In genomic region chr17:19456016-19456927, GRCh38 we compare ENCODE assay signal across 19 cellular contexts.
"Had no signal": no experiment of that assay in that cellular context is flagged by ENCODE, and none has a peak within 500 bp of the region (broad histone marks: within the 10 kb centered on the region; RNA-seq: fewer than 3 reads in every experiment).

No MANE protein-coding gene starts in this region.

- H3K27ac ChIP-seq: body of pancreas, heart right ventricle, prostate gland had no signal

- H3K27ac Mint-ChIP-seq: activated B cell treated with CpG ODN at 0.5 μM for 24 hours; activated CD4-positive, alpha-beta memory T cell treated with anti-CD3 and anti-CD28 coated beads, Interleukin-2, amount 10 ng/mL, durations not matched to agents 7 days and 5 days; activated naive CD4-positive, alpha-beta T cell treated with anti-CD3 and anti-CD28 coated beads for 36 hours; activated T-cell treated with anti-CD3 and anti-CD28 coated beads, Interleukin-2, amount 50 U/mL, for 24 hours; activated T-helper 2 cell treated with anti-CD3 and anti-CD28 coated beads, Interferon-gamma antibody, Interleukin-2, Interleukin-4, amounts not matched to agents 10 μg/mL and 5 μg/mL and 100 μg/mL, durations not matched to agents 14 hours and 24 hours and 36 hours; natural killer cell treated with Interleukin-12 subunit alpha and Interleukin-12 subunit beta and Interleukin-15 and Interleukin-18, amount 100 ng/mL, for 72 hours had no signal

- FAIRE-seq: colon had no signal

- ATAC-seq: body of pancreas; esophagus mucosa; heart right ventricle; natural killer cell treated with Interleukin-12 subunit alpha and Interleukin-12 subunit beta and Interleukin-15 and Interleukin-18, amount 100 ng/mL, for 72 hours; right cardiac atrium; stimulated activated naive CD8-positive, alpha-beta T cell treated with anti-CD3 and anti-CD28 coated beads, Interleukin-15, Interleukin-2, amounts not matched to agents 100 U/mL and 50 U/mL, for 24 hours had no signal

- H3K27me3 Mint-ChIP-seq: activated T-cell treated with anti-CD3 and anti-CD28 coated beads, Interleukin-2, amount 50 U/mL, for 24 hours had no signal

- DNase-seq: activated B cell treated with CpG ODN at 0.5 μM for 24 hours; activated CD4-positive, alpha-beta memory T cell treated with anti-CD3 and anti-CD28 coated beads, Interleukin-2, amount 10 ng/mL, durations not matched to agents 7 days and 5 days; activated CD4-positive, alpha-beta T cell treated with anti-CD3 and anti-CD28 coated beads for 48 hours; activated naive CD4-positive, alpha-beta T cell treated with anti-CD3 and anti-CD28 coated beads for 36 hours; activated T-cell treated with anti-CD3 and anti-CD28 coated beads, Interleukin-2, amount 50 U/mL, for 24 hours; body of pancreas; caudate nucleus; heart right ventricle; nucleus accumbens; right cardiac atrium; stimulated activated CD4-positive, alpha-beta T cell treated with anti-CD3 and anti-CD28 coated beads, Interleukin-2, amount 100 ng/mL, for 24 hours; stimulated activated naive CD8-positive, alpha-beta T cell treated with anti-CD3 and anti-CD28 coated beads, Interleukin-15, Interleukin-2, amounts not matched to agents 100 U/mL and 50 U/mL, for 24 hours; substantia nigra had no signal

- H3K36me3 ChIP-seq: heart right ventricle, prostate gland, tibial nerve had no signal

- H3K4me1 ChIP-seq: body of pancreas, prostate gland had no signal

- H3K9me3 Mint-ChIP-seq: activated B cell treated with CpG ODN at 0.5 μM for 24 hours; activated CD4-positive, alpha-beta memory T cell treated with anti-CD3 and anti-CD28 coated beads, Interleukin-2, amount 10 ng/mL, durations not matched to agents 7 days and 5 days; activated naive CD4-positive, alpha-beta T cell treated with anti-CD3 and anti-CD28 coated beads for 36 hours; activated T-cell treated with anti-CD3 and anti-CD28 coated beads, Interleukin-2, amount 50 U/mL, for 24 hours; activated T-helper 2 cell treated with anti-CD3 and anti-CD28 coated beads, Interferon-gamma antibody, Interleukin-2, Interleukin-4, amounts not matched to agents 10 μg/mL and 5 μg/mL and 100 μg/mL, durations not matched to agents 14 hours and 24 hours and 36 hours; natural killer cell treated with Interleukin-12 subunit alpha and Interleukin-12 subunit beta and Interleukin-15 and Interleukin-18, amount 100 ng/mL, for 72 hours had no signal

- H3K36me3 Mint-ChIP-seq: natural killer cell treated with Interleukin-12 subunit alpha and Interleukin-12 subunit beta and Interleukin-15 and Interleukin-18, amount 100 ng/mL, for 72 hours had no signal

- H3K27me3 ChIP-seq: body of pancreas, tibial nerve had no signal

- H3K4me3 ChIP-seq: body of pancreas, heart right ventricle, prostate gland, tibial nerve had no signal

- H3K9me3 ChIP-seq: body of pancreas, heart right ventricle, prostate gland, tibial nerve had no signal

- H3K4me1 Mint-ChIP-seq: activated CD4-positive, alpha-beta memory T cell treated with anti-CD3 and anti-CD28 coated beads, Interleukin-2, amount 10 ng/mL, durations not matched to agents 7 days and 5 days had no signal

- H3K4me3 Mint-ChIP-seq: activated B cell treated with CpG ODN at 0.5 μM for 24 hours; activated CD4-positive, alpha-beta memory T cell treated with anti-CD3 and anti-CD28 coated beads, Interleukin-2, amount 10 ng/mL, durations not matched to agents 7 days and 5 days; activated naive CD4-positive, alpha-beta T cell treated with anti-CD3 and anti-CD28 coated beads for 36 hours; activated T-cell treated with anti-CD3 and anti-CD28 coated beads, Interleukin-2, amount 50 U/mL, for 24 hours; natural killer cell treated with Interleukin-12 subunit alpha and Interleukin-12 subunit beta and Interleukin-15 and Interleukin-18, amount 100 ng/mL, for 72 hours had no signal
